9 cellular contexts compared by ENCODE assay signal in genomic region chr11:112583246-112583893, GRCh38.
A peak's percentile ranks its signal among the peaks of the same experiment; 100 is the strongest.
DNase-seq lines count a peak whose midpoint lies in the region; ATAC-seq and TF ChIP-seq lines count a peak whose summit lies in the region.
"Had no signal": no experiment of that assay in that cellular context is flagged by ENCODE, and none has a peak within 500 bp of the region (broad histone marks: within the 10 kb centered on the region; RNA-seq: fewer than 3 reads in every experiment).

No MANE protein-coding gene starts in this region.

- CTCF ChIA-PET in WTC11 (lab: Charles Lee) = interaction anchor here (0.9 to 1.8 kb wide), 5 partner anchors 130 to 706 kb away, joined by 3 to 11 read pairs (median 3); no protein-coding TSS in a partner anchor

- peaks cover 4% of the 10 kb centered on the region for H3K9me3 Mint-ChIP-seq in mesothelial cell of epicardium
- peaks cover 7% of the 10 kb centered on the region; the same call in 1 of the 2 replicates for H3K9me3 Mint-ChIP-seq in WTC11

- peaks cover 2% of the 10 kb centered on the region for H3K27me3 Mint-ChIP-seq in mesothelial cell of epicardium (ENCODE audit: low read depth)
- no peaks in the 10 kb centered on the region for H3K27me3 Mint-ChIP-seq in WTC11 (ENCODE audit: low read depth)

- H3K36me3 Mint-ChIP-seq in mesothelial cell of epicardium = no peaks in the 10 kb centered on the region
- H3K36me3 Mint-ChIP-seq in WTC11 = no peaks in the 10 kb centered on the region

- POLR2A ChIA-PET in WTC11 (lab: Charles Lee) = no interaction called here

- peak; percentile 92 for DNase-seq in SW480 (ENCODE audit: low spot score)
- DNase-seq in effector CD8-positive, alpha-beta T cell (lab: John Stamatoyannopoulos, UW) = no peak
- no peak for DNase-seq in mesothelial cell of epicardium (ENCODE audit: low spot score in 2 of 2, unreplicated experiment in 2 of 2)
- DNase-seq in WTC11 (ENCODE audit: low spot score) = no peak
- DNase-seq in NCI-H510A (lab: John Stamatoyannopoulos, UW) = no peak
- DNase-seq: activated CD4-positive, alpha-beta T cell treated with anti-CD3 and anti-CD28 coated beads, Interleukin-2, amount 50 U/mL, for 48 hours had no signal

- TF ChIP-seq CTCF in mesothelial cell of epicardium (IDR thresholded peaks at IDR 0.05; ENCODE audit: unreplicated experiment) (no peak), WTC11 (IDR thresholded peaks at IDR 0.05) (no peak)

- H3K27ac Mint-ChIP-seq in mesothelial cell of epicardium (no peak overlapping the region), WTC11 (no peak overlapping the region)

- H3K4me3 Mint-ChIP-seq in mesothelial cell of epicardium = no peak overlapping the region
- no peak overlapping the region for H3K4me3 Mint-ChIP-seq in WTC11

- H3K4me1 Mint-ChIP-seq in mesothelial cell of epicardium (peaks cover 26% of the 10 kb centered on the region), WTC11 (peaks cover 19% of the 10 kb centered on the region)

- peak; percentile 75 for ATAC-seq in GM18520 (IDR thresholded peaks at IDR 0.05; ENCODE audit: unreplicated experiment)
- peak; percentile 87 for ATAC-seq in GM21381 (IDR thresholded peaks at IDR 0.05; ENCODE audit: unreplicated experiment)
- ATAC-seq in HG03064 (IDR thresholded peaks at IDR 0.05; ENCODE audit: low read depth, unreplicated experiment) = peak; percentile 88
- no peak for ATAC-seq in WTC11

TF ChIP-seq in WTC11, 78 proteins besides CTCF, POLR2A, EP300 and RAD21:
- TF ChIP-seq ETV6 (CRISPR knock-in tag; IDR thresholded peaks at IDR 0.05) (no peak), SOX15 (CRISPR knock-in tag; IDR thresholded peaks at IDR 0.05) (no peak), RORB (CRISPR knock-in tag; IDR thresholded peaks at IDR 0.05) (no peak), USF1 (CRISPR knock-in tag; IDR thresholded peaks at IDR 0.05) (no peak), ZNF416 (CRISPR knock-in tag; IDR thresholded peaks at IDR 0.05) (no peak), ZNF425 (CRISPR knock-in tag; conservative IDR thresholded peaks at IDR 0.05) (no peak), ZNF512 (CRISPR knock-in tag; IDR thresholded peaks at IDR 0.05; ENCODE audit: borderline replicate concordance) (no peak), CREB1 (CRISPR knock-in tag; IDR thresholded peaks at IDR 0.05) (no peak), NR2C2 (CRISPR knock-in tag; IDR thresholded peaks at IDR 0.05) (no peak), ZBTB43 (CRISPR knock-in tag; IDR thresholded peaks at IDR 0.05) (no peak)
